8 cellular contexts compared by ENCODE assay signal in the genomic region with DNA sequence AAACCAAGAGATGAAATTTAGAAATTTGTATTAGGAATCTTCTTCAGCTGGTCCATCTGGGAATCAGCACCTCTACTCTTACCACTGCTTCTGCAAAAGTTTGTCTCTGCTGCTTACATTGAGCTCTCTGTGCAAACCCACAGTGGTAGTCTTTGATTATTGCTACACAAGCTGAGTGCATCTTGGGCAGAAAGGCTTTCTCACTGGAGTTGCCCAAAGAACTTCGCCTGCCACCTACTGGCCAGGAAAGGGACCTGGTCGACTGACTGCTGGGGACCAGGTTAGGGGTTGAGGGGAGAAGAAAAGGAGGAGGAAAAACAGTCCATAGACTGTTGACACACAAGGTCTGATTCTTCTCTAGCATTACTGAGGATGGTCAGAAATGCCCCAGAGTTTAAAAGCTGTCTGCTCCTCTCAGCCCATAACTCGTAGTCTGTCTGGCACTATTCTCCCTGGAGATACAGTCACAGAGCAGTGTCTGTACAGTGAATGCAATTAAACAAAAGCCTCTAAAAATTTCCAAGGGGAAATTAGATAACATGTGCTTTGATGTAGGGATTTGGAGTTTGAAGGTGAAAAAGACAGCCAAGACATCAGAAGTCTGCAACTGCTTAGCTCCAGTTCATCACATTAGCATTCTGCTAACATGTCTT.
DNase-seq lines count a peak whose midpoint lies in the region; ATAC-seq, FAIRE-seq and TF ChIP-seq lines count a peak whose summit lies in the region.

No MANE protein-coding gene starts in this region.

- peak; percentile 6 for DNase-seq in NCI-H2171 treated with DMSO at 0.1 percent for 48 hours (lab: John Stamatoyannopoulos, UW)
- no peak for DNase-seq in NCI-H2171 (lab: John Stamatoyannopoulos, UW)
- DNase-seq in HT1080 (ENCODE audit: low read depth): peak; percentile 51
- DNase-seq in T-cell: peak in 33 of 34 experiments; percentile 9 to 53 (median 34)
- DNase-seq in astrocyte of the hippocampus (ENCODE audit: low read depth, low spot score): peak; percentile 38
- peak; percentile 39 for DNase-seq in HepG2 (ENCODE audit: low spot score)
- peak; percentile 43 to 53 for DNase-seq in stimulated activated naive CD8-positive, alpha-beta T cell treated with anti-CD3 and anti-CD28 coated beads, Interleukin-15, amount 100 ng/mL, for 72 hours

- H3K27me3 ChIP-seq in HepG2 (ENCODE audit: control insufficient read depth in 1 of 2, insufficient read depth in 2 of 2, low read length in 2 of 2): no peaks in the 10 kb centered on the region

- H3K27me3 Mint-ChIP-seq in T-cell: no peaks in the 10 kb centered on the region
- H3K27me3 Mint-ChIP-seq in stimulated activated naive CD8-positive, alpha-beta T cell treated with anti-CD3 and anti-CD28 coated beads, Interleukin-15, amount 100 ng/mL, for 72 hours: no peaks in the 10 kb centered on the region

- H3K9ac ChIP-seq in HepG2 (ENCODE audit: insufficient read depth, low read depth, low read length): no peak overlapping the region

- H3K36me3 ChIP-seq in HepG2 (replicated peaks in 1 of 2; ENCODE audit: control insufficient read depth in 1 of 2, insufficient read depth in 2 of 2, low read length in 2 of 2): no peaks in the 10 kb centered on the region

- no peak overlapping the region for H3K4me3 ChIP-seq in HepG2 (replicated peaks in 1 of 3; ENCODE audit: insufficient read depth in 1 of 3, low read depth in 2 of 3, low read length in 3 of 3)

- no peaks in the 10 kb centered on the region for H3K79me2 ChIP-seq in HepG2 (ENCODE audit: insufficient read depth, low read length)

- peak; percentile 75 for TF ChIP-seq CTCF in HepG2 (CRISPR knock-in tag; IDR thresholded peaks at IDR 0.05)

- no peaks in the 10 kb centered on the region for H3K4me1 Mint-ChIP-seq in T-cell
- no peaks in the 10 kb centered on the region for H3K4me1 Mint-ChIP-seq in stimulated activated naive CD8-positive, alpha-beta T cell treated with anti-CD3 and anti-CD28 coated beads, Interleukin-15, amount 100 ng/mL, for 72 hours

- no peak overlapping the region for H3K27ac ChIP-seq in HepG2 (ENCODE audit: extremely low read length, insufficient read depth, low read length)

- in situ Hi-C loops in HepG2 (cut with HindIII; ENCODE audit: extremely low pct_ligation_motif_present, low pct_unique_long_range_greater_than_20kb): no loop called here

- no peak overlapping the region for H3K4me3 Mint-ChIP-seq in T-cell
- no peak overlapping the region for H3K4me3 Mint-ChIP-seq in stimulated activated naive CD8-positive, alpha-beta T cell treated with anti-CD3 and anti-CD28 coated beads, Interleukin-15, amount 100 ng/mL, for 72 hours

- no peaks in the 10 kb centered on the region for H3K9me3 Mint-ChIP-seq in T-cell
- no peaks in the 10 kb centered on the region for H3K9me3 Mint-ChIP-seq in stimulated activated naive CD8-positive, alpha-beta T cell treated with anti-CD3 and anti-CD28 coated beads, Interleukin-15, amount 100 ng/mL, for 72 hours

- CTCF ChIA-PET in T-cell (lab: Charles Lee): interaction anchor here (0.7 to 3.7 kb wide), 10 partner anchors 10 to 1199 kb away, joined by 3 to 18 read pairs (median 4); no protein-coding TSS in a partner anchor
- CTCF ChIA-PET in HepG2 (lab: Yijun Ruan, JAX; ENCODE audit: low intra/inter-chr PET ratio, low total read pairs): interaction anchor here (1.5 kb wide), 1 partner anchor 536 kb away, joined by 4 read pairs; no protein-coding TSS in a partner anchor

- intact Hi-C loops in HepG2 (cut with micrococcal nuclease; ENCODE audit: unreplicated experiment): loop anchor here (1.0 to 5.0 kb wide), 3 partner anchors 536 to 1090 kb away; no protein-coding TSS in a partner anchor

- no peak overlapping the region for H3K4me2 ChIP-seq in HepG2 (ENCODE audit: low read depth, low read length)

- no peaks in the 10 kb centered on the region for H4K20me1 ChIP-seq in HepG2 (ENCODE audit: insufficient read depth, low read length)

- TF ChIP-seq RAD21 in HepG2 (CRISPR knock-in tag; IDR thresholded peaks at IDR 0.05): no peak

- BruUV-seq in HepG2 (replicated peaks; lab: Mats Ljungman, UMichigan): no TSS peak

- 0% methylated on average over 3 of the region's 3 CpGs for WGBS in HepG2 (ENCODE audit: low lambda C conversion rate)

- no peak for TF ChIP-seq POLR2A in HepG2 (IDR thresholded peaks at IDR 0.05; ENCODE audit: insufficient read depth in 1 of 2, low read depth in 2 of 2, low read length in 2 of 2)

- H3K36me3 Mint-ChIP-seq in T-cell: no peaks in the 10 kb centered on the region

- no peak overlapping the region for H3K27ac Mint-ChIP-seq in T-cell
- H3K27ac Mint-ChIP-seq in stimulated activated naive CD8-positive, alpha-beta T cell treated with anti-CD3 and anti-CD28 coated beads, Interleukin-15, amount 100 ng/mL, for 72 hours: no peak overlapping the region

- H2AFZ ChIP-seq in HepG2 (ENCODE audit: low read length): no peak overlapping the region

- POLR2A ChIA-PET in T-cell (lab: Charles Lee) (interaction anchor here in 1 of 2 donors (0.5 kb wide), 1 partner anchor 218 kb away, joined by 4 read pairs; no protein-coding TSS in a partner anchor), HepG2 (lab: Yijun Ruan, JAX) (no interaction called here)

- no peaks in the 10 kb centered on the region for H3K9me3 ChIP-seq in HepG2 (ENCODE audit: low read length)

- peak; percentile 95 for ATAC-seq in GM21619 (IDR thresholded peaks at IDR 0.05; ENCODE audit: unreplicated experiment)
- ATAC-seq in T-cell (replicated peaks in 1 of 4): peak in 3 of 4 experiments; percentile 70 to 77 (median 71)
- ATAC-seq in HepG2: peak; percentile 98
- ATAC-seq in stimulated activated naive CD8-positive, alpha-beta T cell treated with anti-CD3 and anti-CD28 coated beads, Interleukin-15, amount 100 ng/mL, for 72 hours: peak; percentile 85

- H3K4me1 ChIP-seq in HepG2 (ENCODE audit: insufficient read depth, low read length): no peaks in the 10 kb centered on the region

- TF ChIP-seq EP300 in HepG2 (IDR thresholded peaks at IDR 0.05; ENCODE audit: low read depth in 2 of 2, low read length in 2 of 2): no peak
- no peak for TF ChIP-seq EP300 in HepG2 (CRISPR knock-in tag; IDR thresholded peaks at IDR 0.05; ENCODE audit: borderline replicate concordance)

- FAIRE-seq in HepG2 (lab: Jason Lieb, UNC): peak; percentile 56

TF ChIP-seq in HepG2, 621 proteins besides CTCF, POLR2A, EP300 and RAD21 (continues in another document):
- TF ChIP-seq ZNF546 (CRISPR knock-in tag; conservative IDR thresholded peaks at IDR 0.05): no peak
- TF ChIP-seq MEF2D (CRISPR knock-in tag; IDR thresholded peaks at IDR 0.05): no peak
- TF ChIP-seq SSRP1 (CRISPR knock-in tag; IDR thresholded peaks at IDR 0.05): no peak
- TF ChIP-seq HOXA9 (CRISPR knock-in tag; IDR thresholded peaks at IDR 0.05; ENCODE audit: borderline replicate concordance): no peak
- no peak for TF ChIP-seq SUZ12 (IDR thresholded peaks at IDR 0.05; ENCODE audit: low read depth, low read length)
- no peak for TF ChIP-seq TBX3 (IDR thresholded peaks at IDR 0.05; ENCODE audit: borderline replicate concordance)
- no peak for TF ChIP-seq ZNF230 (CRISPR knock-in tag; IDR thresholded peaks at IDR 0.05)
- TF ChIP-seq, protein P1, sequence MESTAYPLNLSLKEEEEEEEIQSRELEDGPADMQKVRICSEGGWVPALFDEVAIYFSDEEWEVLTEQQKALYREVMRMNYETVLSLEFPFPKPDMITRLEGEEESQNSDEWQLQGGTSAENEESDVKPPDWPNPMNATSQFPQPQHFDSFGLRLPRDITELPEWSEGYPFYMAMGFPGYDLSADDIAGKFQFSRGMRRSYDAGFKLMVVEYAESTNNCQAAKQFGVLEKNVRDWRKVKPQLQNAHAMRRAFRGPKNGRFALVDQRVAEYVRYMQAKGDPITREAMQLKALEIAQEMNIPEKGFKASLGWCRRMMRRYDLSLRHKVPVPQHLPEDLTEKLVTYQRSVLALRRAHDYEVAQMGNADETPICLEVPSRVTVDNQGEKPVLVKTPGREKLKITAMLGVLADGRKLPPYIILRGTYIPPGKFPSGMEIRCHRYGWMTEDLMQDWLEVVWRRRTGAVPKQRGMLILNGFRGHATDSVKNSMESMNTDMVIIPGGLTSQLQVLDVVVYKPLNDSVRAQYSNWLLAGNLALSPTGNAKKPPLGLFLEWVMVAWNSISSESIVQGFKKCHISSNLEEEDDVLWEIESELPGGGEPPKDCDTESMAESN (CRISPR knock-in tag; conservative IDR thresholded peaks at IDR 0.05): no peak
- no peak for TF ChIP-seq ZNF552 (CRISPR knock-in tag; IDR thresholded peaks at IDR 0.05; ENCODE audit: borderline replicate concordance)
- no peak for TF ChIP-seq RBAK (CRISPR knock-in tag; IDR thresholded peaks at IDR 0.05)
- TF ChIP-seq ZZZ3 (CRISPR knock-in tag; IDR thresholded peaks at IDR 0.05; ENCODE audit: borderline replicate concordance): no peak
- no peak for TF ChIP-seq MBD4 (IDR thresholded peaks at IDR 0.05; ENCODE audit: borderline replicate concordance, low read length)
- TF ChIP-seq STAG1 (CRISPR knock-in tag; IDR thresholded peaks at IDR 0.05): peak; percentile 70
- no peak for TF ChIP-seq ZNF7 (CRISPR knock-in tag; IDR thresholded peaks at IDR 0.05)
- TF ChIP-seq ZC3H4 (CRISPR knock-in tag; IDR thresholded peaks at IDR 0.05; ENCODE audit: borderline replicate concordance): no peak
- TF ChIP-seq ZNF263 (CRISPR knock-in tag; IDR thresholded peaks at IDR 0.05): no peak
- TF ChIP-seq ZFP36 (IDR thresholded peaks at IDR 0.05; ENCODE audit: borderline replicate concordance, low read depth, low read length, partially characterized antibody): no peak
- no peak for TF ChIP-seq ZNF101 (CRISPR knock-in tag; IDR thresholded peaks at IDR 0.05; ENCODE audit: borderline replicate concordance, low read depth)
- TF ChIP-seq CEBPG (CRISPR knock-in tag; IDR thresholded peaks at IDR 0.05): 0 out of 2 replicates have a peak, but pooled peaks have one; percentile 4
- TF ChIP-seq MED13 (CRISPR knock-in tag; IDR thresholded peaks at IDR 0.05): no peak
- no peak for TF ChIP-seq TEAD2 (CRISPR knock-in tag; IDR thresholded peaks at IDR 0.05)
- TF ChIP-seq, protein P2, sequence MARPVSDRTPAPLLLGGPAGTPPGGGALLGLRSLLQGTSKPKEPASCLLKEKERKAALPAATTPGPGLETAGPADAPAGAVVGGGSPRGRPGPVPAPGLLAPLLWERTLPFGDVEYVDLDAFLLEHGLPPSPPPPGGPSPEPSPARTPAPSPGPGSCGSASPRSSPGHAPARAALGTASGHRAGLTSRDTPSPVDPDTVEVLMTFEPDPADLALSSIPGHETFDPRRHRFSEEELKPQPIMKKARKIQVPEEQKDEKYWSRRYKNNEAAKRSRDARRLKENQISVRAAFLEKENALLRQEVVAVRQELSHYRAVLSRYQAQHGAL (CRISPR knock-in tag; IDR thresholded peaks at IDR 0.05; ENCODE audit: not compliant biosample characterization): no peak
- TF ChIP-seq ZNF30 (CRISPR knock-in tag; IDR thresholded peaks at IDR 0.05): no peak
- TF ChIP-seq SMC3 (IDR thresholded peaks at IDR 0.05; ENCODE audit: low read length): peak; percentile 62; the same call in 1 of the 2 replicates
